ENCODE assay signal across 13 cellular contexts in the genomic region with DNA sequence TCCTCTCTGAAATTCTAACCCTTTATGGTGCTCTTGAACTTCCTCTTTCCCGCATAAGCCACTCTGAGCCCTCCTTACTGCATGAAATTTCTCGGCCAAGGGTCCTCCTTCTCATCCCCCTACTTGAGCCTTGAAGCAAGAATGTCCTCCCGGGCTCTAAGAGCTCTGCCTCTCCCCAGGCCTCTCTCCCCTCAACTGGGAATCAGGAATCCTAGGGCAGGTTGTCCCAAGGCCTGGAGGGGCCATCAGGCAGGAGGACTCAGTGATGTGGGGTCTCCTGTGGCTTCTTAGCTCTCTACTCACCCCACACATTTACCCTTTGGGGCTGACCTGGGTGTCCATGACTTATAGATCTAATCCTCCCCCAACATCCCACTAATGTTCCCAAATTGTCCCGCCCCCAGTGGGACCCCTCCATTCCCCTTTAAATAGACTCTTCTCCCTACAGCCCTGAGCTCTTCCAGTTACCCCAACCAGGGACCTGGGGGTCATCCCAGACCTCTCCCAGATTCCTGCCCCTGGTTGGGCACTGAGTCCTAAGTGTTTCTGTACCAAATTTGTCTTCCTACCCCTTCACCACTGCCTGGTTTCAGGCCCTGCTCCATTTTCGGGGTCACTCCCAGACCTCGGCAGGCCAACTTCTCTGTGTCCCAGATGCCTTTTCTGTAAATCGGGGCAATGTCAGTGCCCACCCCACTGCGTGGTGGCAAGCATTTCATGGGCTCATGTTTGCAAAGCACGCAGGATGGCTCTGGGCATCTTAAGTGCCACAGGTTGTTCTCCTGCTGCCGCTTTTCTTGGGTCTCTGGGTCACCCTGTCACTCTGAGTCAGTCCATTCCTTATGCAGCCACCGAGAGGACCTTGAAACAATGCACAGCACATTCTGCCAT.
A peak's percentile ranks its signal among the peaks of the same experiment; 100 is the strongest.
DNase-seq lines count a peak whose midpoint lies in the region; ATAC-seq and TF ChIP-seq lines count a peak whose summit lies in the region.
"Had no signal": no experiment of that assay in that cellular context is flagged by ENCODE, and none has a peak within 500 bp of the region (broad histone marks: within the 10 kb centered on the region; RNA-seq: fewer than 3 reads in every experiment).

No MANE protein-coding gene starts in this region.

- no peak overlapping the region for H4K8ac ChIP-seq in IMR-90 (ENCODE audit: low read depth in 2 of 2, low read length in 2 of 2)

- ATAC-seq in IMR-90 (ENCODE audit: low read depth) (no peak), lung (ENCODE audit: insufficient read depth, low FRiP score) (no peak), GM18909 (IDR thresholded peaks at IDR 0.05; ENCODE audit: poor library complexity, unreplicated experiment) (no peak), T-helper 17 cell (no peak)
- ATAC-seq: CD8-positive, alpha-beta T cell; WTC11 had no signal

- dilution Hi-C loops in IMR-90 (cut with HindIII; ENCODE audit: low sequenced_read_pairs, unreplicated experiment), result no loop called here

- H3K27me3 Mint-ChIP-seq in T-helper 17 cell, result peaks cover 51% of the 10 kb centered on the region

- TF ChIP-seq CTCF in IMR-90 (conservative IDR thresholded peaks at IDR 0.05; ENCODE audit: low read depth, low read length), result no peak
- no peak for TF ChIP-seq CTCF in adrenal gland (IDR thresholded peaks at IDR 0.05)
- no peak for TF ChIP-seq CTCF in lung (IDR thresholded peaks at IDR 0.05; ENCODE audit: control extremely low read depth, extremely low read depth)
- no peak for TF ChIP-seq CTCF in suprapubic skin (IDR thresholded peaks at IDR 0.05)
- TF ChIP-seq CTCF in brain microvascular endothelial cell (IDR thresholded peaks at IDR 0.05; ENCODE audit: low read depth, low read length, missing control alignments), result no peak

- no peak overlapping the region for H3K56ac ChIP-seq in IMR-90 (ENCODE audit: extremely low read depth, insufficient read depth, low read length)

- intact Hi-C loops in IMR-90 (cut with micrococcal nuclease), result no loop called here
- intact Hi-C loops in adrenal gland (cut with DNase I), result no loop called here

- H4K5ac ChIP-seq in IMR-90 (ENCODE audit: low read depth, low read length), result no peak overlapping the region

- no peak overlapping the region for H3K4me3 Mint-ChIP-seq in T-helper 17 cell
- H3K4me3 Mint-ChIP-seq: CD8-positive, alpha-beta T cell; WTC11 had no signal

- no peak for TF ChIP-seq POLR2A in IMR-90 (IDR thresholded peaks at IDR 0.05; ENCODE audit: low read depth, low read length)
- TF ChIP-seq POLR2A in adrenal gland (IDR thresholded peaks at IDR 0.05), result no peak
- no peak for TF ChIP-seq POLR2A in suprapubic skin (IDR thresholded peaks at IDR 0.05)

- 0 out of 2 replicates have a peak overlapping the region, but pooled peaks have one; percentile 10 for H3K18ac ChIP-seq in IMR-90 (ENCODE audit: low read depth, low read length)

- H3K27me3 ChIP-seq in IMR-90 (ENCODE audit: control insufficient read depth, insufficient read depth, low read length) (no peaks in the 10 kb centered on the region), adrenal gland (no peaks in the 10 kb centered on the region), lung (ENCODE audit: control insufficient read depth, insufficient read depth) (no peaks in the 10 kb centered on the region), suprapubic skin (no peaks in the 10 kb centered on the region), brain microvascular endothelial cell (replicated peaks) (no peaks in the 10 kb centered on the region)

- BruUV-seq in IMR-90 (replicated peaks; lab: Mats Ljungman, UMichigan), result no TSS peak

- H2BK5ac ChIP-seq in IMR-90 (ENCODE audit: low read depth, low read length, poor library complexity, severe bottlenecking), result no peak overlapping the region

- H3K4ac ChIP-seq in IMR-90 (ENCODE audit: low read depth, low read length), result peak overlapping the region; percentile 12

- H4K91ac ChIP-seq in IMR-90 (ENCODE audit: insufficient read depth, low read depth, low read length), result peak overlapping the region; percentile 39; the same call in 1 of the 2 replicates

- H3K27ac Mint-ChIP-seq in T-helper 17 cell, result no peak overlapping the region
- H3K27ac Mint-ChIP-seq: CD8-positive, alpha-beta T cell; WTC11 had no signal

- no peaks in the 10 kb centered on the region for H3K9me3 ChIP-seq in IMR-90 (ENCODE audit: control insufficient read depth, insufficient read depth, low read length)
- no peaks in the 10 kb centered on the region for H3K9me3 ChIP-seq in adrenal gland (replicated peaks in 1 of 3)
- H3K9me3 ChIP-seq in lung (ENCODE audit: control insufficient read depth in 2 of 2, insufficient read depth in 1 of 2, low read length in 1 of 2), result no peaks in the 10 kb centered on the region
- no peaks in the 10 kb centered on the region for H3K9me3 ChIP-seq in suprapubic skin
- H3K9me3 ChIP-seq in T-helper 17 cell (ENCODE audit: control insufficient read depth, low read length, poor library complexity, severe bottlenecking), result no peaks in the 10 kb centered on the region

- H3K27ac ChIP-seq in IMR-90 (ENCODE audit: insufficient read depth, low read length) (no peak overlapping the region), adrenal gland (peak overlapping the region in 3 of 5 donors; percentile 7 to 85 (median 39)), lung (ENCODE audit: low read depth in 1 of 2, low read length in 1 of 2) (peak overlapping the region in 1 of 2 donors; percentile 71), suprapubic skin (peak overlapping the region; percentile 85), brain microvascular endothelial cell (no peak overlapping the region)

- H3K36me3 Mint-ChIP-seq in T-helper 17 cell (ENCODE audit: low read depth), result peaks cover 5% of the 10 kb centered on the region
- H3K36me3 Mint-ChIP-seq: CD8-positive, alpha-beta T cell; WTC11 had no signal

- peak overlapping the region; percentile 77 for H2BK120ac ChIP-seq in IMR-90 (ENCODE audit: low read depth, low read length)

- no peaks in the 10 kb centered on the region for H3K79me1 ChIP-seq in IMR-90 (ENCODE audit: low read depth in 1 of 2, low read length in 2 of 2)

- H3K4me1 Mint-ChIP-seq in T-helper 17 cell, result peaks cover 4% of the 10 kb centered on the region
- H3K4me1 Mint-ChIP-seq: WTC11 had no signal

- WGBS in IMR-90 (ENCODE audit: extremely low coverage in 2 of 2, insufficient read length in 1 of 2), 2 experiments, result 91% methylated on average over 5 of the region's 11 CpGs; no CpG with 5 or more reads in 1 of the 2 experiments
- WGBS in adrenal gland, 4 donors, result 81 to 89% (median 83%) methylated on average over 11 of the region's 11 CpGs
- WGBS in lung, 2 donors, result 72 to 76% methylated on average over 11 of the region's 11 CpGs
- 71% methylated on average over 11 of the region's 11 CpGs for WGBS in suprapubic skin

- DNase-seq in IMR-90 (no peak), adrenal gland (no peak), lung (ENCODE audit: low spot score) (peak; percentile 27), suprapubic skin (ENCODE audit: low spot score in 2 of 2) (no peak), brain microvascular endothelial cell (no peak), T-helper 17 cell (no peak), putamen (ENCODE audit: low spot score) (no peak)
- DNase-seq: CD8-positive, alpha-beta T cell; effector CD8-positive, alpha-beta T cell; glutamatergic neuron; NK-92 treated with Interleukin-12 subunit alpha and Interleukin-12 subunit beta, amount 100 ng/mL, for 24 hours had no signal

- peak overlapping the region; percentile 38 for H2AK5ac ChIP-seq in IMR-90 (ENCODE audit: low read depth, low read length)

- no peak overlapping the region; the same call in 1 of the 2 replicates for H3K14ac ChIP-seq in IMR-90 (replicated peaks; ENCODE audit: low read depth, low read length)

- H2BK15ac ChIP-seq in IMR-90 (ENCODE audit: low read depth, low read length), result no peak overlapping the region; the same call in 2 of the 3 replicates

- H3K9me1 ChIP-seq in IMR-90 (ENCODE audit: insufficient read depth, low read length), result no peaks in the 10 kb centered on the region

- H3K4me1 ChIP-seq in IMR-90 (ENCODE audit: control insufficient read depth, insufficient read depth, low read length) (peaks cover 12% of the 10 kb centered on the region; the same call in 1 of the 2 replicates), adrenal gland (replicated peaks in 1 of 2) (peaks cover 13 to 15% of the 10 kb centered on the region in 2 donors), lung (ENCODE audit: control insufficient read depth in 2 of 2, insufficient read depth in 2 of 2, low read length in 2 of 2) (peaks cover 9 to 28% of the 10 kb centered on the region in 2 donors), suprapubic skin (peaks cover 36% of the 10 kb centered on the region)

- no peak for TF ChIP-seq EP300 in suprapubic skin (IDR thresholded peaks at IDR 0.05)

- in situ Hi-C loops in IMR-90 (cut with MboI; ENCODE audit: low sequenced_read_pairs), result no loop called here
- in situ Hi-C loops in brain microvascular endothelial cell (cut with HindIII; ENCODE audit: low pct_ligation_motif_present, low sequenced_read_pairs), result no loop called here

- no peak overlapping the region for H3K23ac ChIP-seq in IMR-90 (ENCODE audit: low read depth, low read length)

- CTCF ChIA-PET in IMR-90 (lab: Yijun Ruan, JAX), result no interaction called here

- peak overlapping the region; percentile 21 for H2AFZ ChIP-seq in IMR-90 (replicated peaks; ENCODE audit: low read length, poor library complexity)

- H2AK9ac ChIP-seq in IMR-90 (replicated peaks; ENCODE audit: low read depth, low read length, poor library complexity), result no peak overlapping the region

- H3K9ac ChIP-seq in IMR-90 (ENCODE audit: low read depth, low read length), result no peak overlapping the region

- TF ChIP-seq RAD21 in IMR-90 (IDR thresholded peaks at IDR 0.05; ENCODE audit: low read length), result no peak

- no peaks in the 10 kb centered on the region for H4K20me1 ChIP-seq in IMR-90 (ENCODE audit: insufficient read depth, low read length)

- POLR2A ChIA-PET in IMR-90 (lab: Charles Lee; ENCODE audit: unreplicated experiment), result no interaction called here

- H3K4me3 ChIP-seq in IMR-90 (ENCODE audit: insufficient read depth, low read depth, low read length) (no peak overlapping the region), adrenal gland (no peak overlapping the region), lung (no peak overlapping the region), suprapubic skin (no peak overlapping the region), brain microvascular endothelial cell (ENCODE audit: low read depth, low read length) (no peak overlapping the region)

- peak overlapping the region; percentile 43 for H2BK20ac ChIP-seq in IMR-90 (ENCODE audit: low read depth, low read length)

- H3K36me3 ChIP-seq in IMR-90 (ENCODE audit: control insufficient read depth, insufficient read depth, low read length), result no peaks in the 10 kb centered on the region
- no peaks in the 10 kb centered on the region for H3K36me3 ChIP-seq in adrenal gland (replicated peaks in 1 of 2)
- no peaks in the 10 kb centered on the region for H3K36me3 ChIP-seq in lung (ENCODE audit: control insufficient read depth in 2 of 2, insufficient read depth in 2 of 2, low read length in 2 of 2)
- H3K36me3 ChIP-seq in suprapubic skin, result no peaks in the 10 kb centered on the region
- no peaks in the 10 kb centered on the region for H3K36me3 ChIP-seq in brain microvascular endothelial cell (replicated peaks)

- no peak overlapping the region for H3K4me2 ChIP-seq in IMR-90 (ENCODE audit: low read depth, low read length)

TF ChIP-seq in IMR-90, 13 proteins besides CTCF, POLR2A, EP300 and RAD21 (continues in another document):
- no peak for TF ChIP-seq CHD1 (IDR thresholded peaks at IDR 0.05; ENCODE audit: low read depth, low read length)
- TF ChIP-seq CEBPB (IDR thresholded peaks at IDR 0.05; ENCODE audit: low read depth, low read length), result no peak
- no peak for TF ChIP-seq MAFK (IDR thresholded peaks at IDR 0.05; ENCODE audit: low read depth, low read length)

Comparison
In these comparisons a context has a peak if more than half of its experiments do, and no peak if none do; other contexts are left out.
1. H3K27ac ChIP-seq: peak in adrenal gland (3 of 5) and suprapubic skin (single experiment); none in IMR-90 (single experiment) and brain microvascular endothelial cell (single experiment).